14 cellular contexts compared by ENCODE assay signal in genomic region chr6:128696651-128697391, GRCh38.
DNase-seq lines count a peak whose midpoint lies in the region; ATAC-seq, FAIRE-seq and TF ChIP-seq lines count a peak whose summit lies in the region.
"Had no signal": no experiment of that assay in that cellular context is flagged by ENCODE, and none has a peak within 500 bp of the region (broad histone marks: within the 10 kb centered on the region; RNA-seq: fewer than 3 reads in every experiment).

No MANE protein-coding gene starts in this region.

- H3K4me1 Mint-ChIP-seq in T-helper 2 cell treated with Interferon-gamma antibody and Interleukin-4, amounts not matched to agents 5 μg/mL and 100 μg/mL, for 36 hours (ENCODE audit: low read depth), result no peaks in the 10 kb centered on the region
- H3K4me1 Mint-ChIP-seq in glutamatergic neuron (ENCODE audit: low read depth, unreplicated experiment), result no peaks in the 10 kb centered on the region
- H3K4me1 Mint-ChIP-seq: stimulated activated naive B cell treated with anti-CD40 and anti-IgM and Interleukin-4, amounts not matched to agents 10 μg/mL and 1 μg/mL and 100 μg/mL, for 72 hours had no signal

- H3K36me3 Mint-ChIP-seq in T-helper 2 cell treated with Interferon-gamma antibody and Interleukin-4, amounts not matched to agents 5 μg/mL and 100 μg/mL, for 36 hours (ENCODE audit: low read depth), result no peaks in the 10 kb centered on the region
- H3K36me3 Mint-ChIP-seq in glutamatergic neuron (ENCODE audit: unreplicated experiment), result no peaks in the 10 kb centered on the region
- H3K36me3 Mint-ChIP-seq: stimulated activated naive B cell treated with anti-CD40 and anti-IgM and Interleukin-4, amounts not matched to agents 10 μg/mL and 1 μg/mL and 100 μg/mL, for 72 hours had no signal

- peaks cover 4% of the 10 kb centered on the region for H3K27me3 Mint-ChIP-seq in T-helper 2 cell treated with Interferon-gamma antibody and Interleukin-4, amounts not matched to agents 5 μg/mL and 100 μg/mL, for 36 hours (ENCODE audit: low read depth)
- no peaks in the 10 kb centered on the region for H3K27me3 Mint-ChIP-seq in glutamatergic neuron (ENCODE audit: unreplicated experiment)
- H3K27me3 Mint-ChIP-seq: stimulated activated naive B cell treated with anti-CD40 and anti-IgM and Interleukin-4, amounts not matched to agents 10 μg/mL and 1 μg/mL and 100 μg/mL, for 72 hours had no signal

- H3K4me3 ChIP-seq in retinal pigment epithelial cell (ENCODE audit: low read length), result no peak overlapping the region

- ATAC-seq in esophagus mucosa (peak; percentile 78), GM21526 (IDR thresholded peaks at IDR 0.05; ENCODE audit: low FRiP score, unreplicated experiment) (no peak)
- ATAC-seq: stimulated activated naive B cell treated with anti-CD40 and anti-IgM and Interleukin-4, amounts not matched to agents 10 μg/mL and 1 μg/mL and 100 μg/mL, for 72 hours had no signal

- H3K27ac Mint-ChIP-seq in T-helper 2 cell treated with Interferon-gamma antibody and Interleukin-4, amounts not matched to agents 5 μg/mL and 100 μg/mL, for 36 hours, result no peak overlapping the region
- no peak overlapping the region for H3K27ac Mint-ChIP-seq in glutamatergic neuron (ENCODE audit: unreplicated experiment)
- H3K27ac Mint-ChIP-seq: stimulated activated naive B cell treated with anti-CD40 and anti-IgM and Interleukin-4, amounts not matched to agents 10 μg/mL and 1 μg/mL and 100 μg/mL, for 72 hours had no signal

- FAIRE-seq in RCC 7860 (lab: Jason Lieb, UNC), result peak; percentile 74
- FAIRE-seq: kidney had no signal

- DNase-seq in GM03348 (ENCODE audit: low spot score), result peak; percentile 48
- peak; percentile 42 for DNase-seq in RCC 7860 (ENCODE audit: low spot score)
- DNase-seq in retinal pigment epithelial cell (ENCODE audit: low read depth), result peak; percentile 22
- DNase-seq in T-helper 2 cell treated with Interferon-gamma antibody and Interleukin-4, amounts not matched to agents 5 μg/mL and 100 μg/mL, for 36 hours (ENCODE audit: low spot score), result no peak
- DNase-seq in stimulated activated CD4-positive, alpha-beta T cell treated with anti-CD3 and anti-CD28 coated beads, Interleukin-4, amount 100 ng/mL, for 1 hour, result no peak
- DNase-seq in glutamatergic neuron, result no peak
- DNase-seq: amygdala; DMS79; kidney; NCI-H2029; stimulated activated naive B cell treated with anti-CD40 and anti-IgM and Interleukin-4, amounts not matched to agents 10 μg/mL and 1 μg/mL and 100 μg/mL, for 72 hours; WERI-Rb-1 had no signal

- H3K4me3 Mint-ChIP-seq in T-helper 2 cell treated with Interferon-gamma antibody and Interleukin-4, amounts not matched to agents 5 μg/mL and 100 μg/mL, for 36 hours, result no peak overlapping the region
- no peak overlapping the region for H3K4me3 Mint-ChIP-seq in glutamatergic neuron (ENCODE audit: unreplicated experiment)
- H3K4me3 Mint-ChIP-seq: stimulated activated naive B cell treated with anti-CD40 and anti-IgM and Interleukin-4, amounts not matched to agents 10 μg/mL and 1 μg/mL and 100 μg/mL, for 72 hours had no signal

- TF ChIP-seq CTCF in retinal pigment epithelial cell (conservative IDR thresholded peaks at IDR 0.05; ENCODE audit: low read depth, low read length) (no peak), glutamatergic neuron (IDR thresholded peaks at IDR 0.05; ENCODE audit: partially characterized antibody, unreplicated experiment) (no peak)

- no peaks in the 10 kb centered on the region for H3K9me3 Mint-ChIP-seq in T-helper 2 cell treated with Interferon-gamma antibody and Interleukin-4, amounts not matched to agents 5 μg/mL and 100 μg/mL, for 36 hours
- H3K9me3 Mint-ChIP-seq in glutamatergic neuron (ENCODE audit: unreplicated experiment), result no peaks in the 10 kb centered on the region
- H3K9me3 Mint-ChIP-seq: stimulated activated naive B cell treated with anti-CD40 and anti-IgM and Interleukin-4, amounts not matched to agents 10 μg/mL and 1 μg/mL and 100 μg/mL, for 72 hours had no signal

Comparison
In these comparisons a context has a peak if more than half of its experiments do, and no peak if none do; other contexts are left out.
1. DNase-seq: peak in GM03348 (single experiment), RCC 7860 (single experiment) and retinal pigment epithelial cell (single experiment); none in T-helper 2 cell treated with Interferon-gamma antibody and Interleukin-4, amounts not matched to agents 5 μg/mL and 100 μg/mL, for 36 hours (single experiment), stimulated activated CD4-positive, alpha-beta T cell treated with anti-CD3 and anti-CD28 coated beads, Interleukin-4, amount 100 ng/mL, for 1 hour (single experiment) and glutamatergic neuron (single experiment).